In the genomic region with DNA sequence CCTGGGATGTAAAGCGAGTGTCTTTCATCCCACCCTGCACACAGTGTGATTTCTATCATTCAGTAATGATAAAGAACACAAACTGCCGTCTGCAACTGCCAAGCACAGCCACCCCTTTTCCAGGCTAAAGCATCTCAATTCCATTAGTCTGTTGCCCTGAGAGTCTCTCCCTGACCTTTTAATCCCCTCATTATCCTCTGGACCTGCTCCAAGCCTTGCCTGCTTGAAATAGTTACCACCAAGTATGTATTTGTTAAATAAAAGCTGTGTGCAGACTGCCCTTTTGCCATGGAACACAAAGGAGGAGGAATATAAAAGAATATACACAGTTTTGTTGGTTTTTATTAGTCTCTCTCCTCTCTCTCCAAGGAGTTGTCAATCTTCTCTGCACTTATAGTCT, we compare ENCODE assay signal across 24 cellular contexts. TPM values are rescaled to one million over a fixed set of nuclear protein-coding genes. Genes with fewer than 3 reads are reported as not detected.
DNase-seq lines count a peak whose midpoint lies in the region; ATAC-seq and TF ChIP-seq lines count a peak whose summit lies in the region.
"Had no signal": no experiment of that assay in that cellular context is flagged by ENCODE, and none has a peak within 500 bp of the region (broad histone marks: within the 10 kb centered on the region; RNA-seq: fewer than 3 reads in every experiment).

No MANE protein-coding gene starts in this region.

- no peak for TF ChIP-seq CTCF in HEK293 (tag by site-specific recombination; IDR thresholded peaks at IDR 0.05)

- no peak for ATAC-seq in natural killer cell treated with Interleukin-12 subunit alpha and Interleukin-12 subunit beta and Interleukin-15 and Interleukin-18, amount 100 ng/mL, for 72 hours
- no peak for ATAC-seq in stimulated activated memory B cell treated with anti-CD40 and anti-IgM and Interleukin-4, amounts not matched to agents 10 μg/mL and 1 μg/mL and 100 μg/mL, for 72 hours
- ATAC-seq: stimulated activated naive B cell treated with anti-CD40 and anti-IgM and Interleukin-4, amounts not matched to agents 10 μg/mL and 1 μg/mL and 100 μg/mL, for 72 hours; upper lobe of right lung had no signal

- no peak overlapping the region for H3K4me3 ChIP-seq in HEK293 (ENCODE audit: low read depth, low read length)
- H3K4me3 ChIP-seq: prostate gland, SK-N-MC, upper lobe of right lung had no signal

- DNase-seq in T-helper 2 cell treated with Interferon-gamma antibody and Interleukin-4, amounts not matched to agents 5 μg/mL and 100 μg/mL, for 36 hours (ENCODE audit: low spot score): no peak
- DNase-seq in T-helper 2 cell: no peak
- DNase-seq in natural killer cell treated with Interleukin-12 subunit alpha and Interleukin-12 subunit beta and Interleukin-15 and Interleukin-18, amount 100 ng/mL, for 72 hours (ENCODE audit: low spot score): no peak
- no peak for DNase-seq in AG08395 (ENCODE audit: low spot score)
- no peak for DNase-seq in cerebellum (ENCODE audit: low spot score)
- DNase-seq: activated CD8-positive, alpha-beta memory T cell treated with anti-CD3 and anti-CD28 coated beads, Interleukin-2, amount 50 U/mL, for 4 hours; amygdala; caudate nucleus; effector CD4-positive, alpha-beta T cell; H7; head of caudate nucleus; mammary epithelial cell; NCI-H1092; NCI-H2081 treated with DMSO at 0.1 percent for 48 hours; stimulated activated CD4-positive, alpha-beta T cell treated with anti-CD3 and anti-CD28 coated beads, Interleukin-12 subunit alpha, Interleukin-12 subunit beta, amount 100 ng/mL, for 4 hours; stimulated activated naive B cell treated with anti-CD40 and anti-IgM and Interleukin-4, amounts not matched to agents 10 μg/mL and 1 μg/mL and 100 μg/mL, for 72 hours; upper lobe of right lung had no signal

- no peaks in the 10 kb centered on the region for H3K36me3 ChIP-seq in HEK293 (ENCODE audit: control insufficient read depth in 2 of 2, insufficient read depth in 1 of 2, low read length in 2 of 2)
- H3K36me3 ChIP-seq: prostate gland, upper lobe of right lung had no signal

- CTCF ChIA-PET in HEK293 (lab: Yijun Ruan, JAX): interaction anchor here (1.0 kb wide), 1 partner anchor 9 kb away, joined by 4 read pairs; no protein-coding TSS in a partner anchor

- no peaks in the 10 kb centered on the region for H3K9me3 ChIP-seq in HEK293 (ENCODE audit: control insufficient read depth, insufficient read depth, low read depth, low read length)
- H3K9me3 ChIP-seq: prostate gland, upper lobe of right lung had no signal

- H3K4me1 Mint-ChIP-seq in T-helper 2 cell treated with Interferon-gamma antibody and Interleukin-4, amounts not matched to agents 5 μg/mL and 100 μg/mL, for 36 hours (ENCODE audit: low read depth): peaks cover 86% of the 10 kb centered on the region
- peaks cover 95% of the 10 kb centered on the region for H3K4me1 Mint-ChIP-seq in activated naive CD8-positive, alpha-beta T cell (ENCODE audit: low read depth)
- H3K4me1 Mint-ChIP-seq in natural killer cell treated with Interleukin-12 subunit alpha and Interleukin-12 subunit beta and Interleukin-15 and Interleukin-18, amount 100 ng/mL, for 72 hours (ENCODE audit: low read depth in 2 of 2): peaks cover 72 to 83% of the 10 kb centered on the region in 2 donors
- peaks cover 22% of the 10 kb centered on the region for H3K4me1 Mint-ChIP-seq in stimulated activated memory B cell treated with anti-CD40 and anti-IgM and Interleukin-4, amounts not matched to agents 10 μg/mL and 1 μg/mL and 100 μg/mL, for 72 hours

- peak overlapping the region; percentile 45 for H3K4me3 Mint-ChIP-seq in T-helper 2 cell treated with Interferon-gamma antibody and Interleukin-4, amounts not matched to agents 5 μg/mL and 100 μg/mL, for 36 hours
- H3K4me3 Mint-ChIP-seq in activated naive CD8-positive, alpha-beta T cell: peak overlapping the region; percentile 88
- H3K4me3 Mint-ChIP-seq in natural killer cell treated with Interleukin-12 subunit alpha and Interleukin-12 subunit beta and Interleukin-15 and Interleukin-18, amount 100 ng/mL, for 72 hours: peak overlapping the region; percentile 81
- H3K4me3 Mint-ChIP-seq in stimulated activated memory B cell treated with anti-CD40 and anti-IgM and Interleukin-4, amounts not matched to agents 10 μg/mL and 1 μg/mL and 100 μg/mL, for 72 hours: no peak overlapping the region
- H3K4me3 Mint-ChIP-seq: nephron; stimulated activated naive B cell treated with anti-CD40 and anti-IgM and Interleukin-4, amounts not matched to agents 10 μg/mL and 1 μg/mL and 100 μg/mL, for 72 hours had no signal

- POLR2A ChIA-PET in HEK293 (lab: Yijun Ruan, JAX): no interaction called here

- H3K9me3 Mint-ChIP-seq in T-helper 2 cell treated with Interferon-gamma antibody and Interleukin-4, amounts not matched to agents 5 μg/mL and 100 μg/mL, for 36 hours: peaks cover 4% of the 10 kb centered on the region
- no peaks in the 10 kb centered on the region for H3K9me3 Mint-ChIP-seq in activated naive CD8-positive, alpha-beta T cell (ENCODE audit: low read depth)
- H3K9me3 Mint-ChIP-seq in natural killer cell treated with Interleukin-12 subunit alpha and Interleukin-12 subunit beta and Interleukin-15 and Interleukin-18, amount 100 ng/mL, for 72 hours: no peaks in the 10 kb centered on the region
- H3K9me3 Mint-ChIP-seq in stimulated activated memory B cell treated with anti-CD40 and anti-IgM and Interleukin-4, amounts not matched to agents 10 μg/mL and 1 μg/mL and 100 μg/mL, for 72 hours: no peaks in the 10 kb centered on the region
- H3K9me3 Mint-ChIP-seq: nephron had no signal

- peaks cover 55% of the 10 kb centered on the region for H3K36me3 Mint-ChIP-seq in T-helper 2 cell treated with Interferon-gamma antibody and Interleukin-4, amounts not matched to agents 5 μg/mL and 100 μg/mL, for 36 hours (ENCODE audit: low read depth)
- peaks cover 6% of the 10 kb centered on the region for H3K36me3 Mint-ChIP-seq in activated naive CD8-positive, alpha-beta T cell
- no peaks in the 10 kb centered on the region for H3K36me3 Mint-ChIP-seq in natural killer cell treated with Interleukin-12 subunit alpha and Interleukin-12 subunit beta and Interleukin-15 and Interleukin-18, amount 100 ng/mL, for 72 hours
- H3K36me3 Mint-ChIP-seq in stimulated activated memory B cell treated with anti-CD40 and anti-IgM and Interleukin-4, amounts not matched to agents 10 μg/mL and 1 μg/mL and 100 μg/mL, for 72 hours: no peaks in the 10 kb centered on the region
- H3K36me3 Mint-ChIP-seq: CD14-positive monocyte had no signal

- no peaks in the 10 kb centered on the region for H3K4me1 ChIP-seq in HEK293 (ENCODE audit: control insufficient read depth, insufficient read depth, low read length)
- H3K4me1 ChIP-seq: prostate gland had no signal

- H3K27ac ChIP-seq in HEK293 (ENCODE audit: extremely low read depth, low read depth, low read length): no peak overlapping the region
- H3K27ac ChIP-seq: prostate gland, SK-N-MC, upper lobe of right lung had no signal

- peak overlapping the region; percentile 17 for H3K27ac Mint-ChIP-seq in T-helper 2 cell treated with Interferon-gamma antibody and Interleukin-4, amounts not matched to agents 5 μg/mL and 100 μg/mL, for 36 hours
- peak overlapping the region; percentile 99 for H3K27ac Mint-ChIP-seq in activated naive CD8-positive, alpha-beta T cell
- peak overlapping the region; percentile 96 to 98 for H3K27ac Mint-ChIP-seq in natural killer cell treated with Interleukin-12 subunit alpha and Interleukin-12 subunit beta and Interleukin-15 and Interleukin-18, amount 100 ng/mL, for 72 hours
- no peak overlapping the region for H3K27ac Mint-ChIP-seq in stimulated activated memory B cell treated with anti-CD40 and anti-IgM and Interleukin-4, amounts not matched to agents 10 μg/mL and 1 μg/mL and 100 μg/mL, for 72 hours
- H3K27ac Mint-ChIP-seq: CD14-positive monocyte; nephron; stimulated activated naive B cell treated with anti-CD40 and anti-IgM and Interleukin-4, amounts not matched to agents 10 μg/mL and 1 μg/mL and 100 μg/mL, for 72 hours had no signal

- H3K27me3 Mint-ChIP-seq in T-helper 2 cell treated with Interferon-gamma antibody and Interleukin-4, amounts not matched to agents 5 μg/mL and 100 μg/mL, for 36 hours (ENCODE audit: low read depth): no peaks in the 10 kb centered on the region
- H3K27me3 Mint-ChIP-seq in activated naive CD8-positive, alpha-beta T cell: no peaks in the 10 kb centered on the region
- H3K27me3 Mint-ChIP-seq in natural killer cell treated with Interleukin-12 subunit alpha and Interleukin-12 subunit beta and Interleukin-15 and Interleukin-18, amount 100 ng/mL, for 72 hours: no peaks in the 10 kb centered on the region
- no peaks in the 10 kb centered on the region for H3K27me3 Mint-ChIP-seq in stimulated activated memory B cell treated with anti-CD40 and anti-IgM and Interleukin-4, amounts not matched to agents 10 μg/mL and 1 μg/mL and 100 μg/mL, for 72 hours
- H3K27me3 Mint-ChIP-seq: stimulated activated naive B cell treated with anti-CD40 and anti-IgM and Interleukin-4, amounts not matched to agents 10 μg/mL and 1 μg/mL and 100 μg/mL, for 72 hours had no signal

TF ChIP-seq in HEK293, 187 proteins besides CTCF, POLR2A, EP300 and RAD21:
- TF ChIP-seq FEZF1 (tag by site-specific recombination; IDR thresholded peaks at IDR 0.05): peak; percentile 16; the same call in 1 of the 2 replicates
- no peak for TF ChIP-seq ZNF311 (tag by site-specific recombination; IDR thresholded peaks at IDR 0.05; ENCODE audit: borderline replicate concordance)
- TF ChIP-seq, protein P1, sequence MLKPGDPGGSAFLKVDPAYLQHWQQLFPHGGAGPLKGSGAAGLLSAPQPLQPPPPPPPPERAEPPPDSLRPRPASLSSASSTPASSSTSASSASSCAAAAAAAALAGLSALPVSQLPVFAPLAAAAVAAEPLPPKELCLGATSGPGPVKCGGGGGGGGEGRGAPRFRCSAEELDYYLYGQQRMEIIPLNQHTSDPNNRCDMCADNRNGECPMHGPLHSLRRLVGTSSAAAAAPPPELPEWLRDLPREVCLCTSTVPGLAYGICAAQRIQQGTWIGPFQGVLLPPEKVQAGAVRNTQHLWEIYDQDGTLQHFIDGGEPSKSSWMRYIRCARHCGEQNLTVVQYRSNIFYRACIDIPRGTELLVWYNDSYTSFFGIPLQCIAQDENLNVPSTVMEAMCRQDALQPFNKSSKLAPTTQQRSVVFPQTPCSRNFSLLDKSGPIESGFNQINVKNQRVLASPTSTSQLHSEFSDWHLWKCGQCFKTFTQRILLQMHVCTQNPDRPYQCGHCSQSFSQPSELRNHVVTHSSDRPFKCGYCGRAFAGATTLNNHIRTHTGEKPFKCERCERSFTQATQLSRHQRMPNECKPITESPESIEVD (tag by site-specific recombination; IDR thresholded peaks at IDR 0.05): peak; percentile 40
- TF ChIP-seq ZNF768 (tag by site-specific recombination; IDR thresholded peaks at IDR 0.05): no peak
TF ChIP-seq in HEK293: peak in this region for 2.

RNA-seq across cellular contexts. Expression of gene GRAP2, which starts 13.0 kb away (rescaled TPM):
- 10 to 100 TPM; 13.2 to 36.4 TPM for total RNA-seq in natural killer cell treated with Interleukin-12 subunit alpha and Interleukin-12 subunit beta and Interleukin-15 and Interleukin-18, amount 100 ng/mL, for 72 hours
- total RNA-seq in cerebellum: 0.36 TPM

RNA-seq across cellular contexts. Expression of gene ENTHD1, which starts 20.3 kb away (rescaled TPM):
- not detected for total RNA-seq in natural killer cell treated with Interleukin-12 subunit alpha and Interleukin-12 subunit beta and Interleukin-15 and Interleukin-18, amount 100 ng/mL, for 72 hours
- not detected for total RNA-seq in cerebellum
- total RNA-seq: H7, mammary epithelial cell, upper lobe of right lung had no signal

RNA-seq across cellular contexts. Expression of gene TMA7B, which starts 46.3 kb away (rescaled TPM):
- total RNA-seq in natural killer cell treated with Interleukin-12 subunit alpha and Interleukin-12 subunit beta and Interleukin-15 and Interleukin-18, amount 100 ng/mL, for 72 hours: 1 to 10 TPM in 1 of 2 donors, under 1 TPM in 1; 0.86 to 2.8 TPM
- not detected for total RNA-seq in cerebellum
- total RNA-seq: H7, mammary epithelial cell, prostate gland had no signal

Comparison
In these comparisons a context has a peak if more than half of its experiments do, and no peak if none do; other contexts are left out.
1. RNA of gene GRAP2, which starts 13.0 kb away (total RNA-seq): 13.2 to 36.4 TPM in natural killer cell treated with Interleukin-12 subunit alpha and Interleukin-12 subunit beta and Interleukin-15 and Interleukin-18, amount 100 ng/mL, for 72 hours; 0.36 TPM in cerebellum (single experiment); every median in the first group is over 10 times any median in the second.